ENCODE assay signal across 1 cellular context in the genomic region with DNA sequence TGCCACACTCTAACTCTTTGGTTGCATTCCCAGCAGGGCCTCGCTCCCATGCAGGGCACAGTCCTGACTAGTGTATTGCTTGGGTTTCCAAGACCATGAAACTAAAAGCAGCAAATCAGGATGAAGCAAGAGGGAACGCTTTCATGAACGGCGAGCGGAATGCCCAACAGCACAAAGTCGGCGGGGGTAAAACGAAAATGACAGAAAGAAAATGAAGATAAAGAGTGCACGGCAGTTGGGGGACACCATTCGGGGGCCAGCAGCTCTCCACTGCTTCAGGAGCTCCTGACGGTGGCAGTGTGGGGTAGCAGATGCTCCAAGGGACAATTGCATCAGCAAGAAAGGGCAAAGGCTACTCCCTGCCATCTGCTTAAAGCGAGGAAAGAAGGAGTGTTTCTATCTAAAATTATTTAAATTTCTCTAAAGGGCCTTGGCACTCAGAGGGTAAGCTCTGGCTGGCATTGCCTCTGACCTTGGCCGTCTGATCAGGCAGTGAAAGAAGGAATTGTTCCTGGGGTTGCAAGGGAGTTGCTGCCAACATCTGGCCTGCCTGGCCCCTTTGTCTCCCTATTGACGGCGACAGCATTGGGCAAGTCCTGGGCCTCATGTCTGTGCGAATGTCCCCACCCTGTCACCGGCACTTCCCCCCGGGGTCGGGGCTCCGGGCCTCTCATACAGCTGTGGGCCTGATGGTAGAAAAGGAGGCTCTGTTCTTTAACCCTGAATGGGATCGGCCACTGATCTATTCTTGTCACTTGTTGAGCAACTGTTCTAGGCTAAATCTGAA.
TF ChIP-seq lines count a peak whose summit lies in the region.

No MANE protein-coding gene starts in this region.

TF ChIP-seq in HepG2, 621 proteins besides CTCF, POLR2A, EP300 and RAD21 (continued from another document and continues in another):
- TF ChIP-seq, protein P1, sequence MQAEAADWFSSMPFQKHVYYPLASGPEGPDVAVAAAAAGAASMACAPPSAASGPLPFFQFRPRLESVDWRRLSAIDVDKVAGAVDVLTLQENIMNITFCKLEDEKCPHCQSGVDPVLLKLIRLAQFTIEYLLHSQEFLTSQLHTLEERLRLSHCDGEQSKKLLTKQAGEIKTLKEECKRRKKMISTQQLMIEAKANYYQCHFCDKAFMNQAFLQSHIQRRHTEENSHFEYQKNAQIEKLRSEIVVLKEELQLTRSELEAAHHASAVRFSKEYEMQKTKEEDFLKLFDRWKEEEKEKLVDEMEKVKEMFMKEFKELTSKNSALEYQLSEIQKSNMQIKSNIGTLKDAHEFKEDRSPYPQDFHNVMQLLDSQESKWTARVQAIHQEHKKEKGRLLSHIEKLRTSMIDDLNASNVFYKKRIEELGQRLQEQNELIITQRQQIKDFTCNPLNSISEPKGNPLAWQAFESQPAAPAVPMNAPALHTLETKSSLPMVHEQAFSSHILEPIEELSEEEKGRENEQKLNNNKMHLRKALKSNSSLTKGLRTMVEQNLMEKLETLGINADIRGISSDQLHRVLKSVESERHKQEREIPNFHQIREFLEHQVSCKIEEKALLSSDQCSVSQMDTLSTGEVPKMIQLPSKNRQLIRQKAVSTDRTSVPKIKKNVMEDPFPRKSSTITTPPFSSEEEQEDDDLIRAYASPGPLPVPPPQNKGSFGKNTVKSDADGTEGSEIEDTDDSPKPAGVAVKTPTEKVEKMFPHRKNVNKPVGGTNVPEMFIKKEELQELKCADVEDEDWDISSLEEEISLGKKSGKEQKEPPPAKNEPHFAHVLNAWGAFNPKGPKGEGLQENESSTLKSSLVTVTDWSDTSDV (CRISPR knock-in tag; IDR thresholded peaks at IDR 0.05), result no peak
- TF ChIP-seq, protein P2, sequence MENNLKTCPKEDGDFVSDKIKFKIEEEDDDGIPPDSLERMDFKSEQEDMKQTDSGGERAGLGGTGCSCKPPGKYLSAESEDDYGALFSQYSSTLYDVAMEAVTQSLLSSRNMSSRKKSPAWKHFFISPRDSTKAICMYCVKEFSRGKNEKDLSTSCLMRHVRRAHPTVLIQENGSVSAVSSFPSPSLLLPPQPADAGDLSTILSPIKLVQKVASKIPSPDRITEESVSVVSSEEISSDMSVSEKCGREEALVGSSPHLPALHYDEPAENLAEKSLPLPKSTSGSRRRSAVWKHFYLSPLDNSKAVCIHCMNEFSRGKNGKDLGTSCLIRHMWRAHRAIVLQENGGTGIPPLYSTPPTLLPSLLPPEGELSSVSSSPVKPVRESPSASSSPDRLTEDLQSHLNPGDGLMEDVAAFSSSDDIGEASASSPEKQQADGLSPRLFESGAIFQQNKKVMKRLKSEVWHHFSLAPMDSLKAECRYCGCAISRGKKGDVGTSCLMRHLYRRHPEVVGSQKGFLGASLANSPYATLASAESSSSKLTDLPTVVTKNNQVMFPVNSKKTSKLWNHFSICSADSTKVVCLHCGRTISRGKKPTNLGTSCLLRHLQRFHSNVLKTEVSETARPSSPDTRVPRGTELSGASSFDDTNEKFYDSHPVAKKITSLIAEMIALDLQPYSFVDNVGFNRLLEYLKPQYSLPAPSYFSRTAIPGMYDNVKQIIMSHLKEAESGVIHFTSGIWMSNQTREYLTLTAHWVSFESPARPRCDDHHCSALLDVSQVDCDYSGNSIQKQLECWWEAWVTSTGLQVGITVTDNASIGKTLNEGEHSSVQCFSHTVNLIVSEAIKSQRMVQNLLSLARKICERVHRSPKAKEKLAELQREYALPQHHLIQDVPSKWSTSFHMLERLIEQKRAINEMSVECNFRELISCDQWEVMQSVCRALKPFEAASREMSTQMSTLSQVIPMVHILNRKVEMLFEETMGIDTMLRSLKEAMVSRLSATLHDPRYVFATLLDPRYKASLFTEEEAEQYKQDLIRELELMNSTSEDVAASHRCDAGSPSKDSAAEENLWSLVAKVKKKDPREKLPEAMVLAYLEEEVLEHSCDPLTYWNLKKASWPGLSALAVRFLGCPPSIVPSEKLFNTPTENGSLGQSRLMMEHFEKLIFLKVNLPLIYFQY (CRISPR knock-in tag; IDR thresholded peaks at IDR 0.05; ENCODE audit: borderline replicate concordance), result no peak
- no peak for TF ChIP-seq ZNF570 (CRISPR knock-in tag; IDR thresholded peaks at IDR 0.05; ENCODE audit: borderline replicate concordance)
- TF ChIP-seq ZNF235 (CRISPR knock-in tag; IDR thresholded peaks at IDR 0.05; ENCODE audit: borderline replicate concordance), result no peak
- TF ChIP-seq PCBP2 (optimal IDR thresholded peaks at IDR 0.05; ENCODE audit: low read depth, low read length, poor library complexity, severe bottlenecking), result no peak
- TF ChIP-seq HES4 (CRISPR knock-in tag; IDR thresholded peaks at IDR 0.05; ENCODE audit: borderline replicate concordance), result no peak
- no peak for TF ChIP-seq HNRNPUL1 (IDR thresholded peaks at IDR 0.05; ENCODE audit: low read depth, low read length)
- no peak for TF ChIP-seq ZFX (CRISPR knock-in tag; IDR thresholded peaks at IDR 0.05; ENCODE audit: low read depth)
- no peak for TF ChIP-seq CBX1 (IDR thresholded peaks at IDR 0.05; ENCODE audit: low read depth)
- TF ChIP-seq HMG20B (CRISPR knock-in tag; conservative IDR thresholded peaks at IDR 0.05), result no peak
- TF ChIP-seq ZNF432 (CRISPR knock-in tag; IDR thresholded peaks at IDR 0.05; ENCODE audit: borderline replicate concordance), result no peak
- TF ChIP-seq ZFP37 (CRISPR knock-in tag; IDR thresholded peaks at IDR 0.05; ENCODE audit: borderline replicate concordance), result no peak
- no peak for TF ChIP-seq TCF12 (IDR thresholded peaks at IDR 0.05)
- TF ChIP-seq TCF12 (CRISPR knock-in tag; IDR thresholded peaks at IDR 0.05), result no peak
- TF ChIP-seq MYNN (CRISPR knock-in tag; IDR thresholded peaks at IDR 0.05; ENCODE audit: low read depth), result no peak
- no peak for TF ChIP-seq ESRRA (CRISPR knock-in tag; IDR thresholded peaks at IDR 0.05; ENCODE audit: low read depth)
- no peak for TF ChIP-seq AGO1 (IDR thresholded peaks at IDR 0.05; ENCODE audit: low read depth, low read length, poor library complexity, severe bottlenecking)
- no peak for TF ChIP-seq ZNF768 (CRISPR knock-in tag; IDR thresholded peaks at IDR 0.05)
- TF ChIP-seq ZNF274 (CRISPR knock-in tag; IDR thresholded peaks at IDR 0.05), result no peak; the same call in 1 of the 2 replicates
- TF ChIP-seq, protein P3, sequence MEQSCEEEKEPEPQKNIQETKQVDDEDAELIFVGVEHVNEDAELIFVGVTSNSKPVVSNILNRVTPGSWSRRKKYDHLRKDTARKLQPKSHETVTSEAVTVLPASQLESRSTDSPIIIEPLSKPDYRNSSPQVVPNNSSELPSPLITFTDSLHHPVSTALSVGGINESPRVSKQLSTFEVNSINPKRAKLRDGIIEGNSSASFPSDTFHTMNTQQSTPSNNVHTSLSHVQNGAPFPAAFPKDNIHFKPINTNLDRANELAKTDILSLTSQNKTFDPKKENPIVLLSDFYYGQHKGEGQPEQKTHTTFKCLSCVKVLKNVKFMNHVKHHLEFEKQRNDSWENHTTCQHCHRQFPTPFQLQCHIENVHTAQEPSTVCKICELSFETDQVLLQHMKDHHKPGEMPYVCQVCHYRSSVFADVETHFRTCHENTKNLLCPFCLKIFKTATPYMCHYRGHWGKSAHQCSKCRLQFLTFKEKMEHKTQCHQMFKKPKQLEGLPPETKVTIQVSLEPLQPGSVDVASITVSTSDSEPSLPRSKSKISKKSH (CRISPR knock-in tag; IDR thresholded peaks at IDR 0.05; ENCODE audit: borderline replicate concordance), result peak; percentile 74; the same call in 1 of the 2 replicates
- TF ChIP-seq ZNF263 (CRISPR knock-in tag; IDR thresholded peaks at IDR 0.05), result no peak
- TF ChIP-seq FOXA3 (CRISPR knock-in tag; IDR thresholded peaks at IDR 0.05), result 0 out of 2 replicates have a peak, but pooled peaks have one; percentile 5
- TF ChIP-seq, protein P4, sequence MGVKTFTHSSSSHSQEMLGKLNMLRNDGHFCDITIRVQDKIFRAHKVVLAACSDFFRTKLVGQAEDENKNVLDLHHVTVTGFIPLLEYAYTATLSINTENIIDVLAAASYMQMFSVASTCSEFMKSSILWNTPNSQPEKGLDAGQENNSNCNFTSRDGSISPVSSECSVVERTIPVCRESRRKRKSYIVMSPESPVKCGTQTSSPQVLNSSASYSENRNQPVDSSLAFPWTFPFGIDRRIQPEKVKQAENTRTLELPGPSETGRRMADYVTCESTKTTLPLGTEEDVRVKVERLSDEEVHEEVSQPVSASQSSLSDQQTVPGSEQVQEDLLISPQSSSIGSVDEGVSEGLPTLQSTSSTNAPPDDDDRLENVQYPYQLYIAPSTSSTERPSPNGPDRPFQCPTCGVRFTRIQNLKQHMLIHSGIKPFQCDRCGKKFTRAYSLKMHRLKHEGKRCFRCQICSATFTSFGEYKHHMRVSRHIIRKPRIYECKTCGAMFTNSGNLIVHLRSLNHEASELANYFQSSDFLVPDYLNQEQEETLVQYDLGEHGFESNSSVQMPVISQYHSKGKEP (CRISPR knock-in tag; IDR thresholded peaks at IDR 0.05), result no peak
- TF ChIP-seq TSC22D2 (CRISPR knock-in tag; IDR thresholded peaks at IDR 0.05; ENCODE audit: borderline replicate concordance), result no peak
- TF ChIP-seq NCOR1 (IDR thresholded peaks at IDR 0.05; ENCODE audit: borderline replicate concordance, low read length), result 0 out of 2 replicates have a peak, but pooled peaks have one; percentile 40
- no peak for TF ChIP-seq PLRG1 (conservative IDR thresholded peaks at IDR 0.05)
- TF ChIP-seq ARNT2 (CRISPR knock-in tag; IDR thresholded peaks at IDR 0.05; ENCODE audit: low read depth), result no peak
- TF ChIP-seq SSRP1 (CRISPR knock-in tag; IDR thresholded peaks at IDR 0.05), result no peak
- no peak for TF ChIP-seq NFRKB (IDR thresholded peaks at IDR 0.05)
- TF ChIP-seq, protein P5, sequence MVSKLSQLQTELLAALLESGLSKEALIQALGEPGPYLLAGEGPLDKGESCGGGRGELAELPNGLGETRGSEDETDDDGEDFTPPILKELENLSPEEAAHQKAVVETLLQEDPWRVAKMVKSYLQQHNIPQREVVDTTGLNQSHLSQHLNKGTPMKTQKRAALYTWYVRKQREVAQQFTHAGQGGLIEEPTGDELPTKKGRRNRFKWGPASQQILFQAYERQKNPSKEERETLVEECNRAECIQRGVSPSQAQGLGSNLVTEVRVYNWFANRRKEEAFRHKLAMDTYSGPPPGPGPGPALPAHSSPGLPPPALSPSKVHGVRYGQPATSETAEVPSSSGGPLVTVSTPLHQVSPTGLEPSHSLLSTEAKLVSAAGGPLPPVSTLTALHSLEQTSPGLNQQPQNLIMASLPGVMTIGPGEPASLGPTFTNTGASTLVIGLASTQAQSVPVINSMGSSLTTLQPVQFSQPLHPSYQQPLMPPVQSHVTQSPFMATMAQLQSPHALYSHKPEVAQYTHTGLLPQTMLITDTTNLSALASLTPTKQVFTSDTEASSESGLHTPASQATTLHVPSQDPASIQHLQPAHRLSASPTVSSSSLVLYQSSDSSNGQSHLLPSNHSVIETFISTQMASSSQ (IDR thresholded peaks at IDR 0.05; ENCODE audit: low read depth), result no peak
- TF ChIP-seq, protein P5 (CRISPR knock-in tag; IDR thresholded peaks at IDR 0.05; ENCODE audit: borderline replicate concordance), result peak; percentile 61; the same call in 1 of the 2 replicates
- TF ChIP-seq, protein P6, sequence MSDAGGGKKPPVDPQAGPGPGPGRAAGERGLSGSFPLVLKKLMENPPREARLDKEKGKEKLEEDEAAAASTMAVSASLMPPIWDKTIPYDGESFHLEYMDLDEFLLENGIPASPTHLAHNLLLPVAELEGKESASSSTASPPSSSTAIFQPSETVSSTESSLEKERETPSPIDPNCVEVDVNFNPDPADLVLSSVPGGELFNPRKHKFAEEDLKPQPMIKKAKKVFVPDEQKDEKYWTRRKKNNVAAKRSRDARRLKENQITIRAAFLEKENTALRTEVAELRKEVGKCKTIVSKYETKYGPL (CRISPR knock-in tag; IDR thresholded peaks at IDR 0.05), result no peak
- TF ChIP-seq SP2 (CRISPR knock-in tag; IDR thresholded peaks at IDR 0.05), result no peak
- TF ChIP-seq, protein P7, sequence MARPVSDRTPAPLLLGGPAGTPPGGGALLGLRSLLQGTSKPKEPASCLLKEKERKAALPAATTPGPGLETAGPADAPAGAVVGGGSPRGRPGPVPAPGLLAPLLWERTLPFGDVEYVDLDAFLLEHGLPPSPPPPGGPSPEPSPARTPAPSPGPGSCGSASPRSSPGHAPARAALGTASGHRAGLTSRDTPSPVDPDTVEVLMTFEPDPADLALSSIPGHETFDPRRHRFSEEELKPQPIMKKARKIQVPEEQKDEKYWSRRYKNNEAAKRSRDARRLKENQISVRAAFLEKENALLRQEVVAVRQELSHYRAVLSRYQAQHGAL (CRISPR knock-in tag; IDR thresholded peaks at IDR 0.05; ENCODE audit: not compliant biosample characterization), result no peak
- TF ChIP-seq SAP130 (CRISPR knock-in tag; IDR thresholded peaks at IDR 0.05; ENCODE audit: low read depth), result peak; percentile 31; the same call in 1 of the 2 replicates
- TF ChIP-seq ZMYM3 (CRISPR knock-in tag; IDR thresholded peaks at IDR 0.05), result no peak
- TF ChIP-seq, protein P8, sequence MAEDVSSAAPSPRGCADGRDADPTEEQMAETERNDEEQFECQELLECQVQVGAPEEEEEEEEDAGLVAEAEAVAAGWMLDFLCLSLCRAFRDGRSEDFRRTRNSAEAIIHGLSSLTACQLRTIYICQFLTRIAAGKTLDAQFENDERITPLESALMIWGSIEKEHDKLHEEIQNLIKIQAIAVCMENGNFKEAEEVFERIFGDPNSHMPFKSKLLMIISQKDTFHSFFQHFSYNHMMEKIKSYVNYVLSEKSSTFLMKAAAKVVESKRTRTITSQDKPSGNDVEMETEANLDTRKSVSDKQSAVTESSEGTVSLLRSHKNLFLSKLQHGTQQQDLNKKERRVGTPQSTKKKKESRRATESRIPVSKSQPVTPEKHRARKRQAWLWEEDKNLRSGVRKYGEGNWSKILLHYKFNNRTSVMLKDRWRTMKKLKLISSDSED (CRISPR knock-in tag; IDR thresholded peaks at IDR 0.05), result no peak
- no peak for TF ChIP-seq ZNF891 (CRISPR knock-in tag; IDR thresholded peaks at IDR 0.05)
- no peak for TF ChIP-seq ZNF589 (CRISPR knock-in tag; conservative IDR thresholded peaks at IDR 0.05)
- no peak for TF ChIP-seq ZFP36 (IDR thresholded peaks at IDR 0.05; ENCODE audit: borderline replicate concordance, low read depth, low read length, partially characterized antibody)
- no peak for TF ChIP-seq ZNF841 (CRISPR knock-in tag; IDR thresholded peaks at IDR 0.05; ENCODE audit: borderline replicate concordance)
- TF ChIP-seq, protein P9, sequence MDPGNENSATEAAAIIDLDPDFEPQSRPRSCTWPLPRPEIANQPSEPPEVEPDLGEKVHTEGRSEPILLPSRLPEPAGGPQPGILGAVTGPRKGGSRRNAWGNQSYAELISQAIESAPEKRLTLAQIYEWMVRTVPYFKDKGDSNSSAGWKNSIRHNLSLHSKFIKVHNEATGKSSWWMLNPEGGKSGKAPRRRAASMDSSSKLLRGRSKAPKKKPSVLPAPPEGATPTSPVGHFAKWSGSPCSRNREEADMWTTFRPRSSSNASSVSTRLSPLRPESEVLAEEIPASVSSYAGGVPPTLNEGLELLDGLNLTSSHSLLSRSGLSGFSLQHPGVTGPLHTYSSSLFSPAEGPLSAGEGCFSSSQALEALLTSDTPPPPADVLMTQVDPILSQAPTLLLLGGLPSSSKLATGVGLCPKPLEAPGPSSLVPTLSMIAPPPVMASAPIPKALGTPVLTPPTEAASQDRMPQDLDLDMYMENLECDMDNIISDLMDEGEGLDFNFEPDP (CRISPR knock-in tag; conservative IDR thresholded peaks at IDR 0.05), result no peak
